Comparison of ENCODE assay signal across 8 cellular contexts in the genomic region with DNA sequence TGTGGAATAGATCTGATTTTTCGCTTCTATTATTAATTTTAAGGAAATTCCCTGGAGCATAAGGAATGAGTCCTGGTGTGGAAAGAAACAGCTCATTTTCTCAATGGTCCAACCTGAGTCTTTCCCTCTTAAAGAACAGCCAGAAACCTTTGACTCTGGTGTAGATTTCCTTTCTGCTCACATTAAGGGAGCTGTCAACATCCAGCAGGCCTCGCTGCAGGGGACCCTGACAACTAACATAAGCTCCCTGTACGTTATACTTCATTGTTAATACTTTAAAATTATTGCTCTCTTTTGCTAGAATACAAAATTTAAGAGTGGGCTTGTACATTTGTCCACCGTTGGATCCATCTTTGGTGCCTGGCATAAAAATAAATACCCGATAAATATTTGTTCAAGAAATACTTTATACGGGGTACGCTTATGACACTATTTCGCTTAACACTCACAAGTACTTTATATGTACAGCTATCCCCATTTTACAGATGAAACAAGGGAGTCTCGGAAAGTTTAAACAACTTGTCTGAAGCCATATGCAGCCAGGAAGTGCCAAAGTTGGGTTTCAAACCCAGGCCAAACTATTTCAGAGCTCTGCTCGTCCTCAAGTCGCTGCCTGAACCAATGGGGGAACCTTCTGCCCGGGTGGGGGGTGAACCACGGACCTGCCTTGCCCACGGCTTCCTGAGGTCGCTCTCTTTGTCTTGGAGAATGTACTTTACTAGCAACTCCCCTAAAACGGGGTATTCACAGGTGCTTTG. TPM values are rescaled to one million over a fixed set of nuclear protein-coding genes. Genes with fewer than 3 reads are reported as not detected.
DNase-seq lines count a peak whose midpoint lies in the region; ATAC-seq and TF ChIP-seq lines count a peak whose summit lies in the region.

No MANE protein-coding gene starts in this region.

- H3F3A ChIP-seq in SK-N-SH (replicated peaks; ENCODE audit: insufficient read depth) = no peaks in the 10 kb centered on the region

- intact Hi-C loops in activated CD4-positive, alpha-beta T cell treated with anti-CD3 and anti-CD28 coated beads, Interleukin-2, amount 10 ng/mL, durations not matched to agents 24 days and 14 days (cut with micrococcal nuclease) = loop anchor here (5.0 kb wide), 1 partner anchor 1020 kb away; no protein-coding TSS in a partner anchor
- intact Hi-C loops in vagina (cut with DNase I) = no loop called here

- peak; percentile 86 for DNase-seq in activated CD4-positive, alpha-beta T cell treated with anti-CD3 and anti-CD28 coated beads, Interleukin-2, amount 10 ng/mL, durations not matched to agents 24 days and 14 days
- no peak for DNase-seq in activated CD4-positive, alpha-beta T cell treated with anti-CD3 and anti-CD28 coated beads for 1 hour
- no peak for DNase-seq in SK-N-SH
- peak in 2 of 3 donors; percentile 21 to 31 for DNase-seq in effector memory CD4-positive, alpha-beta T cell
- DNase-seq in vagina (ENCODE audit: extremely low spot score in 2 of 2) = no peak
- no peak for DNase-seq in effector CD4-positive, alpha-beta T cell

- CTCF ChIA-PET in SK-N-SH (lab: Yijun Ruan, JAX) = interaction anchor here (0.7 to 3.0 kb wide), 5 partner anchors 13 to 947 kb away, joined by 3 to 16 read pairs (median 4); no protein-coding TSS in a partner anchor

- no peaks in the 10 kb centered on the region for H3K9me3 Mint-ChIP-seq in activated CD4-positive, alpha-beta T cell treated with anti-CD3 and anti-CD28 coated beads, Interleukin-2, amount 10 ng/mL, durations not matched to agents 24 days and 14 days

- no peaks in the 10 kb centered on the region for H3K27me3 Mint-ChIP-seq in activated CD4-positive, alpha-beta T cell treated with anti-CD3 and anti-CD28 coated beads, Interleukin-2, amount 10 ng/mL, durations not matched to agents 24 days and 14 days

- H3K36me3 ChIP-seq in SK-N-SH (replicated peaks in 1 of 2; ENCODE audit: control insufficient read depth in 1 of 2, insufficient read depth in 2 of 2, low read length in 1 of 2) (peaks cover 42% of the 10 kb centered on the region in 2 experiments), mucosa of stomach (ENCODE audit: control insufficient read depth, insufficient read depth, low read length) (peaks cover 3% of the 10 kb centered on the region), vagina (peaks cover 0 to 17% of the 10 kb centered on the region in 2 donors)
- H3K36me3 ChIP-seq in effector memory CD4-positive, alpha-beta T cell (ENCODE audit: control insufficient read depth, insufficient read depth, low read length) = peaks cover 23% of the 10 kb centered on the region

- peaks cover 65% of the 10 kb centered on the region for H3K79me2 ChIP-seq in SK-N-SH (ENCODE audit: insufficient read depth)

- TF ChIP-seq EP300 in SK-N-SH (IDR thresholded peaks at IDR 0.05; ENCODE audit: borderline replicate concordance in 1 of 2, low read depth in 1 of 2, low read length in 1 of 2) = no peak

- peaks cover 33% of the 10 kb centered on the region for H3K36me3 Mint-ChIP-seq in activated CD4-positive, alpha-beta T cell treated with anti-CD3 and anti-CD28 coated beads, Interleukin-2, amount 10 ng/mL, durations not matched to agents 24 days and 14 days (ENCODE audit: low read depth)

- POLR2A ChIA-PET in SK-N-SH (lab: Yijun Ruan, JAX) = interaction anchor here (1.0 to 1.8 kb wide), 4 partner anchors 9 to 296 kb away, joined by 3 to 8 read pairs (median 4); no protein-coding TSS in a partner anchor

- TF ChIP-seq POLR2A in vagina (IDR thresholded peaks at IDR 0.05) = no peak

- H2AFZ ChIP-seq in SK-N-SH (ENCODE audit: low read depth) = peak overlapping the region; percentile 98

- H3K4me1 Mint-ChIP-seq in activated CD4-positive, alpha-beta T cell treated with anti-CD3 and anti-CD28 coated beads, Interleukin-2, amount 10 ng/mL, durations not matched to agents 24 days and 14 days = peaks cover 36% of the 10 kb centered on the region

- H3K9ac ChIP-seq in SK-N-SH (peak overlapping the region; percentile 99), mucosa of stomach (ENCODE audit: low read length) (peak overlapping the region; percentile 99)

- H3K4me1 ChIP-seq in SK-N-SH (ENCODE audit: control insufficient read depth in 1 of 2, insufficient read depth in 2 of 2, low read depth in 1 of 2, low read length in 1 of 2) = peaks cover 19 to 21% of the 10 kb centered on the region in 2 experiments; a peak in 3 of 4 replicates
- peaks cover 10% of the 10 kb centered on the region for H3K4me1 ChIP-seq in effector memory CD4-positive, alpha-beta T cell (ENCODE audit: control insufficient read depth, insufficient read depth, low read length, poor library complexity, severe bottlenecking)
- H3K4me1 ChIP-seq in mucosa of stomach (ENCODE audit: control insufficient read depth, insufficient read depth, low read length) = peaks cover 6% of the 10 kb centered on the region
- H3K4me1 ChIP-seq in vagina = peaks cover 53% of the 10 kb centered on the region

- TF ChIP-seq RAD21 in SK-N-SH (IDR thresholded peaks at IDR 0.05; ENCODE audit: low read length) = no peak

- H3K4me3 ChIP-seq in SK-N-SH (ENCODE audit: low read depth in 2 of 2, low read length in 1 of 2) = peak overlapping the region; percentile 79 to 97
- peak overlapping the region; percentile 88 for H3K4me3 ChIP-seq in effector memory CD4-positive, alpha-beta T cell (ENCODE audit: insufficient read depth, low read depth, low read length, poor library complexity, severe bottlenecking)
- peak overlapping the region; percentile 95 for H3K4me3 ChIP-seq in mucosa of stomach (ENCODE audit: low read length)
- H3K4me3 ChIP-seq in vagina = peak overlapping the region; percentile 57 to 64

- TF ChIP-seq CTCF in SK-N-SH (IDR thresholded peaks at IDR 0.05) (no peak), vagina (IDR thresholded peaks at IDR 0.05) (no peak)

- no peaks in the 10 kb centered on the region for H4K20me1 ChIP-seq in SK-N-SH (ENCODE audit: insufficient read depth)

- 3% methylated on average over 13 of the region's 16 CpGs for WGBS in SK-N-SH (ENCODE audit: low lambda C conversion rate)

- H3K27me3 ChIP-seq in SK-N-SH (ENCODE audit: insufficient read depth) (no peaks in the 10 kb centered on the region), mucosa of stomach (ENCODE audit: control insufficient read depth, insufficient read depth, low read length) (no peaks in the 10 kb centered on the region), vagina (no peaks in the 10 kb centered on the region)
- no peaks in the 10 kb centered on the region for H3K27me3 ChIP-seq in effector memory CD4-positive, alpha-beta T cell (replicated peaks; ENCODE audit: control insufficient read depth, insufficient read depth, low read length, poor library complexity, severe bottlenecking)

- peak; percentile 26 for ATAC-seq in HG02884 (IDR thresholded peaks at IDR 0.05; ENCODE audit: unreplicated experiment)

- H3K27ac Mint-ChIP-seq in activated CD4-positive, alpha-beta T cell treated with anti-CD3 and anti-CD28 coated beads, Interleukin-2, amount 10 ng/mL, durations not matched to agents 24 days and 14 days = peak overlapping the region; percentile 95

- peak overlapping the region; percentile 93 for H3K4me3 Mint-ChIP-seq in activated CD4-positive, alpha-beta T cell treated with anti-CD3 and anti-CD28 coated beads, Interleukin-2, amount 10 ng/mL, durations not matched to agents 24 days and 14 days

- H3K9me2 ChIP-seq in SK-N-SH = no peaks in the 10 kb centered on the region

- H3K4me2 ChIP-seq in SK-N-SH = peak overlapping the region; percentile 83

- H3K9me3 ChIP-seq in SK-N-SH (no peaks in the 10 kb centered on the region), mucosa of stomach (ENCODE audit: control insufficient read depth, low read length) (no peaks in the 10 kb centered on the region), vagina (no peaks in the 10 kb centered on the region)
- H3K9me3 ChIP-seq in effector memory CD4-positive, alpha-beta T cell (ENCODE audit: control insufficient read depth, low read length) = no peaks in the 10 kb centered on the region

- H3K27ac ChIP-seq in SK-N-SH (ENCODE audit: low read depth in 2 of 2, low read length in 1 of 2) (peak overlapping the region; percentile 92 to 95), vagina (peak overlapping the region; percentile 96)
- H3K27ac ChIP-seq in effector memory CD4-positive, alpha-beta T cell (ENCODE audit: insufficient read depth, low read length, poor library complexity, severe bottlenecking) = peak overlapping the region; percentile 98

TF ChIP-seq in SK-N-SH, 30 proteins besides CTCF, POLR2A, EP300 and RAD21 (continues in another document):
- TF ChIP-seq POLR2AphosphoS5 (IDR thresholded peaks at IDR 0.05; ENCODE audit: low read depth, low read length) (no peak), RCOR1 (IDR thresholded peaks at IDR 0.05; ENCODE audit: low read length) (no peak), MEF2A (IDR thresholded peaks at IDR 0.05; ENCODE audit: borderline replicate concordance, low read depth) (no peak), SIN3A (IDR thresholded peaks at IDR 0.05; ENCODE audit: borderline replicate concordance, low read depth, low read length) (no peak), RFX5 (IDR thresholded peaks at IDR 0.05; ENCODE audit: low read length) (no peak)
- TF ChIP-seq, protein P1, sequence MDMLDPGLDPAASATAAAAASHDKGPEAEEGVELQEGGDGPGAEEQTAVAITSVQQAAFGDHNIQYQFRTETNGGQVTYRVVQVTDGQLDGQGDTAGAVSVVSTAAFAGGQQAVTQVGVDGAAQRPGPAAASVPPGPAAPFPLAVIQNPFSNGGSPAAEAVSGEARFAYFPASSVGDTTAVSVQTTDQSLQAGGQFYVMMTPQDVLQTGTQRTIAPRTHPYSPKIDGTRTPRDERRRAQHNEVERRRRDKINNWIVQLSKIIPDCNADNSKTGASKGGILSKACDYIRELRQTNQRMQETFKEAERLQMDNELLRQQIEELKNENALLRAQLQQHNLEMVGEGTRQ (IDR thresholded peaks at IDR 0.05; ENCODE audit: borderline replicate concordance, low read depth, low read length) = no peak

RNA-seq across cellular contexts. Expression of gene SMARCE1, which starts 0.6 kb away (rescaled TPM):
- total RNA-seq in activated CD4-positive, alpha-beta T cell treated with anti-CD3 and anti-CD28 coated beads, Interleukin-2, amount 10 ng/mL, durations not matched to agents 24 days and 14 days = 122 and 125 TPM in 2 replicates
- polyA plus RNA-seq in SK-N-SH (2012; rRNA removed) = 45.9 and 54.2 TPM in 2 replicates
- 70.8 and 94.7 TPM in 2 replicates for polyA plus RNA-seq in SK-N-SH (2012; cell fraction: cytosol; rRNA removed)
- polyA plus RNA-seq in SK-N-SH (2012; cell fraction: nucleus; rRNA removed) = 19.7 and 34.2 TPM in 2 replicates
- total RNA-seq in vagina = 96.3 TPM

RNA-seq across cellular contexts. Expression of gene KRT222, which starts 18.0 kb away (rescaled TPM):
- not detected in 2 replicates for total RNA-seq in activated CD4-positive, alpha-beta T cell treated with anti-CD3 and anti-CD28 coated beads, Interleukin-2, amount 10 ng/mL, durations not matched to agents 24 days and 14 days
- not detected in 2 replicates for polyA plus RNA-seq in SK-N-SH (2012; rRNA removed)
- polyA plus RNA-seq in SK-N-SH (2012; cell fraction: cytosol; rRNA removed) = not detected in 2 replicates
- polyA plus RNA-seq in SK-N-SH (2012; cell fraction: nucleus; rRNA removed) = not detected in 2 replicates
- total RNA-seq in vagina = not detected

RNA-seq across cellular contexts. Expression of gene KRT24, which starts 56.6 kb away (rescaled TPM):
- not detected in 2 replicates for total RNA-seq in activated CD4-positive, alpha-beta T cell treated with anti-CD3 and anti-CD28 coated beads, Interleukin-2, amount 10 ng/mL, durations not matched to agents 24 days and 14 days
- polyA plus RNA-seq in SK-N-SH (2012; rRNA removed) = not detected in 2 replicates
- not detected in 2 replicates for polyA plus RNA-seq in SK-N-SH (2012; cell fraction: cytosol; rRNA removed)
- not detected in 2 replicates for polyA plus RNA-seq in SK-N-SH (2012; cell fraction: nucleus; rRNA removed)
- 1.5 TPM for total RNA-seq in vagina

Comparison
In these comparisons a context has a peak if more than half of its experiments do, and no peak if none do; other contexts are left out.
1. DNase-seq: peak in activated CD4-positive, alpha-beta T cell treated with anti-CD3 and anti-CD28 coated beads, Interleukin-2, amount 10 ng/mL, durations not matched to agents 24 days and 14 days (single experiment) and effector memory CD4-positive, alpha-beta T cell (2 of 3); none in activated CD4-positive, alpha-beta T cell treated with anti-CD3 and anti-CD28 coated beads for 1 hour (single experiment), SK-N-SH (single experiment), vagina (0 of 2) and effector CD4-positive, alpha-beta T cell (single experiment).
2. Peak in every context shown above with its lines, with median percentiles within 50 percentile points of each other: H3K27ac ChIP-seq and H3K4me3 ChIP-seq.